Comparison of ENCODE assay signal across 18 cellular contexts in genomic region chr15:39497759-39498565, GRCh38.
DNase-seq lines count a peak whose midpoint lies in the region; ATAC-seq, FAIRE-seq and TF ChIP-seq lines count a peak whose summit lies in the region.
"Had no signal": no experiment of that assay in that cellular context is flagged by ENCODE, and none has a peak within 500 bp of the region (broad histone marks: within the 10 kb centered on the region; RNA-seq: fewer than 3 reads in every experiment).

No MANE protein-coding gene starts in this region.

- DNase-seq in activated naive CD8-positive, alpha-beta T cell treated with anti-CD3 and anti-CD28 coated beads, Interleukin-2, amount 10 ng/mL, durations not matched to agents 7 days and 5 days, result no peak
- no peak for DNase-seq in activated naive CD8-positive, alpha-beta T cell treated with anti-CD3 and anti-CD28 coated beads, Interleukin-2, amount 50 U/mL, for 24 hours
- DNase-seq in keratinocyte (ENCODE audit: low read depth, low spot score), result no peak
- DNase-seq in uterus, result no peak
- DNase-seq in superior temporal gyrus (ENCODE audit: extremely low spot score), result no peak
- DNase-seq in SIG-M5 treated with dmso at 0.1 percent for 504 hours (lab: John Stamatoyannopoulos, UW; ENCODE audit: unreplicated experiment), result no peak
- DNase-seq in stomach, result no peak
- DNase-seq: body of pancreas, left lung, naive B cell, NCI-H1694 treated with DMSO at 0.1 percent for 48 hours, NCI-H446 treated with DMSO at 0.1 percent for 48 hours had no signal

- no peak for TF ChIP-seq POLR2A in uterus (IDR thresholded peaks at IDR 0.05)
- TF ChIP-seq POLR2A in stomach (IDR thresholded peaks at IDR 0.05), result no peak

- H3K4me1 Mint-ChIP-seq in activated naive CD8-positive, alpha-beta T cell treated with anti-CD3 and anti-CD28 coated beads, Interleukin-2, amount 10 ng/mL, durations not matched to agents 7 days and 5 days, result peaks cover 6% of the 10 kb centered on the region
- peaks cover 7% of the 10 kb centered on the region for H3K4me1 Mint-ChIP-seq in activated naive CD8-positive, alpha-beta T cell treated with anti-CD3 and anti-CD28 coated beads, Interleukin-2, amount 50 U/mL, for 24 hours
- H3K4me1 Mint-ChIP-seq: GM23338, naive B cell had no signal

- H3K27me3 ChIP-seq in keratinocyte (ENCODE audit: control insufficient read depth, extremely low read depth, insufficient read depth, low read length) (no peaks in the 10 kb centered on the region), uterus (no peaks in the 10 kb centered on the region), stomach (no peaks in the 10 kb centered on the region)
- H3K27me3 ChIP-seq: body of pancreas, left lung had no signal

- TF ChIP-seq EP300 in stomach (IDR thresholded peaks at IDR 0.05), result no peak

- POLR2A ChIA-PET in activated naive CD8-positive, alpha-beta T cell treated with anti-CD3 and anti-CD28 coated beads, Interleukin-2, amount 10 ng/mL, durations not matched to agents 7 days and 5 days (lab: Charles Lee), result interaction anchor here (0.9 kb wide), 1 partner anchor 10 kb away, joined by 3 read pairs; no protein-coding TSS in a partner anchor

- H3K36me3 Mint-ChIP-seq in activated naive CD8-positive, alpha-beta T cell treated with anti-CD3 and anti-CD28 coated beads, Interleukin-2, amount 10 ng/mL, durations not matched to agents 7 days and 5 days, result no peaks in the 10 kb centered on the region
- H3K36me3 Mint-ChIP-seq in activated naive CD8-positive, alpha-beta T cell treated with anti-CD3 and anti-CD28 coated beads, Interleukin-2, amount 50 U/mL, for 24 hours (ENCODE audit: low read depth), result no peaks in the 10 kb centered on the region
- H3K36me3 Mint-ChIP-seq: naive B cell had no signal

- H3K4me2 ChIP-seq in keratinocyte (ENCODE audit: control insufficient read depth, extremely low read depth, insufficient read depth, low read depth, low read length), result no peak overlapping the region
- H3K4me2 ChIP-seq: GM23338 had no signal

- 50 to 58% (median 54%) methylated on average over 4 of the region's 4 CpGs for WGBS in adipose tissue, 3 donors
- WGBS in stomach, 5 donors, result 42 to 61% (median 49%) methylated on average over 3 to 4 of the region's 4 CpGs

- peak; percentile 58 for FAIRE-seq in keratinocyte (lab: Jason Lieb, UNC)
- FAIRE-seq: A204.1 had no signal

- no peaks in the 10 kb centered on the region for H3K9me3 Mint-ChIP-seq in activated naive CD8-positive, alpha-beta T cell treated with anti-CD3 and anti-CD28 coated beads, Interleukin-2, amount 10 ng/mL, durations not matched to agents 7 days and 5 days
- no peaks in the 10 kb centered on the region for H3K9me3 Mint-ChIP-seq in activated naive CD8-positive, alpha-beta T cell treated with anti-CD3 and anti-CD28 coated beads, Interleukin-2, amount 50 U/mL, for 24 hours
- H3K9me3 Mint-ChIP-seq: GM23338, naive B cell had no signal

- no peak overlapping the region for H2AFZ ChIP-seq in keratinocyte (ENCODE audit: control insufficient read depth, low read length)
- H2AFZ ChIP-seq: GM23338 had no signal

- H3K36me3 ChIP-seq in keratinocyte (ENCODE audit: control insufficient read depth in 2 of 2, extremely low read depth in 1 of 2, insufficient read depth in 2 of 2, low read length in 2 of 2) (no peaks in the 10 kb centered on the region), uterus (no peaks in the 10 kb centered on the region), stomach (no peaks in the 10 kb centered on the region)
- H3K36me3 ChIP-seq: left lung, thoracic aorta had no signal

- H3K79me2 ChIP-seq in keratinocyte (ENCODE audit: control insufficient read depth, insufficient read depth, low read length), result no peaks in the 10 kb centered on the region

- no peaks in the 10 kb centered on the region for H3K9me3 ChIP-seq in keratinocyte (ENCODE audit: control insufficient read depth, low read depth, low read length)
- H3K9me3 ChIP-seq in uterus, result no peaks in the 10 kb centered on the region
- no peaks in the 10 kb centered on the region for H3K9me3 ChIP-seq in stomach
- H3K9me3 ChIP-seq: body of pancreas, left lung, thoracic aorta had no signal

- H3K4me3 ChIP-seq in keratinocyte (ENCODE audit: control insufficient read depth in 2 of 3, extremely low read depth in 1 of 3, insufficient read depth in 2 of 3, low read depth in 1 of 3, low read length in 3 of 3) (no peak overlapping the region), uterus (no peak overlapping the region), stomach (no peak overlapping the region)
- H3K4me3 ChIP-seq: body of pancreas, GM23338, left lung, thoracic aorta had no signal

- peaks cover 9% of the 10 kb centered on the region for H3K27me3 Mint-ChIP-seq in activated naive CD8-positive, alpha-beta T cell treated with anti-CD3 and anti-CD28 coated beads, Interleukin-2, amount 10 ng/mL, durations not matched to agents 7 days and 5 days
- H3K27me3 Mint-ChIP-seq in activated naive CD8-positive, alpha-beta T cell treated with anti-CD3 and anti-CD28 coated beads, Interleukin-2, amount 50 U/mL, for 24 hours, result peaks cover 9% of the 10 kb centered on the region

- H4K20me1 ChIP-seq in keratinocyte (ENCODE audit: control insufficient read depth, extremely low read depth, insufficient read depth, low read length), result no peaks in the 10 kb centered on the region

- peak overlapping the region; percentile 34 for H3K27ac ChIP-seq in adipose tissue (ENCODE audit: low read depth, low read length)
- H3K27ac ChIP-seq in keratinocyte (ENCODE audit: control insufficient read depth, insufficient read depth, low read length), result no peak overlapping the region
- peak overlapping the region; percentile 77 to 84 for H3K27ac ChIP-seq in uterus
- peak overlapping the region in 2 of 5 donors; percentile 38 to 54 for H3K27ac ChIP-seq in stomach
- H3K27ac ChIP-seq: body of pancreas, left lung, thoracic aorta, VCaP had no signal

- peak; percentile 72 for ATAC-seq in activated naive CD8-positive, alpha-beta T cell treated with anti-CD3 and anti-CD28 coated beads, Interleukin-2, amount 10 ng/mL, durations not matched to agents 7 days and 5 days (ENCODE audit: low read depth)
- no peak for ATAC-seq in activated naive CD8-positive, alpha-beta T cell treated with anti-CD3 and anti-CD28 coated beads, Interleukin-2, amount 50 U/mL, for 24 hours
- ATAC-seq: body of pancreas, left lung, SK-N-SH treated with all-trans-retinoic acid at 6 μM for 48 hours had no signal

- H3K9ac ChIP-seq in keratinocyte (ENCODE audit: control insufficient read depth, extremely low read depth, insufficient read depth, low read length), result no peak overlapping the region

- dilution Hi-C loops in keratinocyte (cut with MboI; ENCODE audit: extremely low pct_ligation_motif_present, low sequenced_read_pairs), result no loop called here

- no peak overlapping the region for H3K4me3 Mint-ChIP-seq in activated naive CD8-positive, alpha-beta T cell treated with anti-CD3 and anti-CD28 coated beads, Interleukin-2, amount 10 ng/mL, durations not matched to agents 7 days and 5 days
- H3K4me3 Mint-ChIP-seq in activated naive CD8-positive, alpha-beta T cell treated with anti-CD3 and anti-CD28 coated beads, Interleukin-2, amount 50 U/mL, for 24 hours, result no peak overlapping the region
- H3K4me3 Mint-ChIP-seq: GM23338, naive B cell had no signal

- intact Hi-C loops in uterus (cut with DNase I; ENCODE audit: low total_unique reads), result no loop called here
- intact Hi-C loops in stomach (cut with DNase I; ENCODE audit: low total_unique reads), result no loop called here

- TF ChIP-seq CTCF in keratinocyte (optimal IDR thresholded peaks at IDR 0.05 in 1 of 3, IDR thresholded peaks at IDR 0.05 in 1 of 3, conservative IDR thresholded peaks at IDR 0.05 in 1 of 3; ENCODE audit: extremely low read depth in 1 of 3, insufficient read depth in 2 of 3, low read length in 3 of 3) (no peak), uterus (IDR thresholded peaks at IDR 0.05) (no peak), stomach (IDR thresholded peaks at IDR 0.05) (no peak)

- H3K4me1 ChIP-seq in keratinocyte (ENCODE audit: control insufficient read depth, extremely low read depth, insufficient read depth, low read length) (peaks cover 28% of the 10 kb centered on the region), uterus (peaks cover 5 to 12% of the 10 kb centered on the region in 2 donors), stomach (peaks cover 0 to 18% (median 8%) of the 10 kb centered on the region in 4 donors)
- H3K4me1 ChIP-seq: body of pancreas, left lung had no signal

- no peaks in the 10 kb centered on the region for H3K9me1 ChIP-seq in keratinocyte (ENCODE audit: control insufficient read depth, extremely low read depth, insufficient read depth, low read length)

- no peak overlapping the region for H3K27ac Mint-ChIP-seq in activated naive CD8-positive, alpha-beta T cell treated with anti-CD3 and anti-CD28 coated beads, Interleukin-2, amount 10 ng/mL, durations not matched to agents 7 days and 5 days
- H3K27ac Mint-ChIP-seq in activated naive CD8-positive, alpha-beta T cell treated with anti-CD3 and anti-CD28 coated beads, Interleukin-2, amount 50 U/mL, for 24 hours, result no peak overlapping the region
- H3K27ac Mint-ChIP-seq: GM23338, naive B cell had no signal
